Comparison of ENCODE assay signal across 8 cellular contexts in genomic region chr6:35583893-35584688, GRCh38.
DNase-seq lines count a peak whose midpoint lies in the region; ATAC-seq and TF ChIP-seq lines count a peak whose summit lies in the region.

No MANE protein-coding gene starts in this region.

- peaks cover 16% of the 10 kb centered on the region for H3K4me1 ChIP-seq in OCI-LY1 (ENCODE audit: insufficient read depth, low read length, severe bottlenecking)

- no peaks in the 10 kb centered on the region for H4K20me1 ChIP-seq in OCI-LY1 (ENCODE audit: insufficient read depth, low read length)

- CTCF ChIA-PET in CD4-positive, alpha-beta T cell (lab: Charles Lee) = interaction anchor here (0.8 to 5.1 kb wide), 11 partner anchors 8 to 152 kb away, joined by 3 to 60 read pairs (median 5); partner anchors contain the start of genes ARMC12 and FKBP5

- TF ChIP-seq CTCF in CD4-positive, alpha-beta T cell (IDR thresholded peaks at IDR 0.05) = peak; percentile 94
- peak; percentile 89 for TF ChIP-seq CTCF in OCI-LY1 (IDR thresholded peaks at IDR 0.05; ENCODE audit: low read length)
- peak; percentile 97 for TF ChIP-seq CTCF in natural killer cell (IDR thresholded peaks at IDR 0.05)

- no peaks in the 10 kb centered on the region for H3K27me3 ChIP-seq in CD4-positive, alpha-beta T cell (ENCODE audit: control insufficient read depth, insufficient read depth, low read length)
- no peaks in the 10 kb centered on the region for H3K27me3 ChIP-seq in OCI-LY1 (ENCODE audit: insufficient read depth, low read length)

- intact Hi-C loops in CD4-positive, alpha-beta T cell (cut with DNase I, micrococcal nuclease) = loop anchor here (1.0 to 5.0 kb wide), 5 partner anchors 17 to 152 kb away; partner anchors contain the start of gene FKBP5 (in 1 of the 2)
- intact Hi-C loops in natural killer cell (cut with micrococcal nuclease) = loop anchor here (1.0 kb wide), 3 partner anchors 40 to 153 kb away; partner anchors contain the start of gene ARMC12

- H3K9me3 Mint-ChIP-seq in CD4-positive, alpha-beta T cell = no peaks in the 10 kb centered on the region
- H3K9me3 Mint-ChIP-seq in natural killer cell = no peaks in the 10 kb centered on the region
- no peaks in the 10 kb centered on the region for H3K9me3 Mint-ChIP-seq in stimulated activated naive CD8-positive, alpha-beta T cell treated with anti-CD3 and anti-CD28 coated beads, Interleukin-15, Interleukin-2, amounts not matched to agents 100 ng/mL and 50 ng/mL, for 24 hours

- no peak overlapping the region for H3K9ac ChIP-seq in OCI-LY1 (ENCODE audit: low read length)

- no peak overlapping the region for H3K27ac ChIP-seq in CD4-positive, alpha-beta T cell (ENCODE audit: low read depth, low read length)
- no peak overlapping the region for H3K27ac ChIP-seq in OCI-LY1 (ENCODE audit: low read depth, low read length, poor library complexity, severe bottlenecking)

- POLR2A ChIA-PET in CD4-positive, alpha-beta T cell (lab: Charles Lee) = interaction anchor here (0.8 to 10.4 kb wide), 9 partner anchors 10 to 283 kb away, joined by 3 to 181 read pairs (median 10); partner anchors contain the start of gene ARMC12

- peak; percentile 61 to 74 (median 68) for DNase-seq in CD4-positive, alpha-beta T cell
- peak; percentile 88 for DNase-seq in HT-29 (ENCODE audit: low spot score)
- DNase-seq in activated T-cell treated with anti-CD3 and anti-CD28 coated beads for 48 hours (ENCODE audit: low read depth) = peak; percentile 49
- peak; percentile 60 for DNase-seq in natural killer cell

- H3K27ac Mint-ChIP-seq in CD4-positive, alpha-beta T cell = peak overlapping the region; percentile 80
- H3K27ac Mint-ChIP-seq in natural killer cell = no peak overlapping the region
- H3K27ac Mint-ChIP-seq in stimulated activated naive CD8-positive, alpha-beta T cell treated with anti-CD3 and anti-CD28 coated beads, Interleukin-15, Interleukin-2, amounts not matched to agents 100 ng/mL and 50 ng/mL, for 24 hours = peak overlapping the region; percentile 26

- H3K9me2 ChIP-seq in OCI-LY1 (ENCODE audit: low read depth, low read length) = no peaks in the 10 kb centered on the region

- H3F3A ChIP-seq in OCI-LY1 (ENCODE audit: insufficient read depth, low read length) = peaks cover 4% of the 10 kb centered on the region; the same call in 1 of the 2 replicates

- no peak overlapping the region for H3K4me2 ChIP-seq in OCI-LY1 (ENCODE audit: low read length)

- no peaks in the 10 kb centered on the region for H3K79me2 ChIP-seq in OCI-LY1 (ENCODE audit: insufficient read depth, low read length)

- peak overlapping the region; percentile 69 for H3K4me3 Mint-ChIP-seq in CD4-positive, alpha-beta T cell
- H3K4me3 Mint-ChIP-seq in natural killer cell = no peak overlapping the region
- no peak overlapping the region for H3K4me3 Mint-ChIP-seq in stimulated activated naive CD8-positive, alpha-beta T cell treated with anti-CD3 and anti-CD28 coated beads, Interleukin-15, Interleukin-2, amounts not matched to agents 100 ng/mL and 50 ng/mL, for 24 hours

- peak; percentile 81 for ATAC-seq in CD4-positive, alpha-beta T cell (ENCODE audit: poor library complexity)
- ATAC-seq in esophagus mucosa (peak; percentile 68), natural killer cell (peak; percentile 72 to 82 (median 76)), GM21360 (IDR thresholded peaks at IDR 0.05; ENCODE audit: unreplicated experiment) (no peak)

- peaks cover 91% of the 10 kb centered on the region for H3K36me3 Mint-ChIP-seq in CD4-positive, alpha-beta T cell (ENCODE audit: low read depth)
- H3K36me3 Mint-ChIP-seq in natural killer cell = peaks cover 12% of the 10 kb centered on the region
- H3K36me3 Mint-ChIP-seq in stimulated activated naive CD8-positive, alpha-beta T cell treated with anti-CD3 and anti-CD28 coated beads, Interleukin-15, Interleukin-2, amounts not matched to agents 100 ng/mL and 50 ng/mL, for 24 hours (ENCODE audit: low read depth) = peaks cover 42% of the 10 kb centered on the region

- no peaks in the 10 kb centered on the region for H3K9me3 ChIP-seq in CD4-positive, alpha-beta T cell (ENCODE audit: control insufficient read depth, low read length)
- no peaks in the 10 kb centered on the region for H3K9me3 ChIP-seq in OCI-LY1 (ENCODE audit: low read length)

- peaks cover 71% of the 10 kb centered on the region for H3K36me3 ChIP-seq in OCI-LY1 (ENCODE audit: insufficient read depth, low read length)

- H3K27me3 Mint-ChIP-seq in CD4-positive, alpha-beta T cell = no peaks in the 10 kb centered on the region
- no peaks in the 10 kb centered on the region for H3K27me3 Mint-ChIP-seq in natural killer cell (ENCODE audit: low read depth in 2 of 2)
- no peaks in the 10 kb centered on the region for H3K27me3 Mint-ChIP-seq in stimulated activated naive CD8-positive, alpha-beta T cell treated with anti-CD3 and anti-CD28 coated beads, Interleukin-15, Interleukin-2, amounts not matched to agents 100 ng/mL and 50 ng/mL, for 24 hours

- peaks cover 68% of the 10 kb centered on the region for H3K4me1 Mint-ChIP-seq in CD4-positive, alpha-beta T cell (ENCODE audit: low read depth)
- peaks cover 6 to 8% of the 10 kb centered on the region in 2 donors for H3K4me1 Mint-ChIP-seq in natural killer cell
- H3K4me1 Mint-ChIP-seq in stimulated activated naive CD8-positive, alpha-beta T cell treated with anti-CD3 and anti-CD28 coated beads, Interleukin-15, Interleukin-2, amounts not matched to agents 100 ng/mL and 50 ng/mL, for 24 hours (ENCODE audit: low read depth) = peaks cover 51% of the 10 kb centered on the region

- H3K4me3 ChIP-seq in OCI-LY1 (ENCODE audit: low read depth, low read length, poor library complexity, severe bottlenecking) = no peak overlapping the region

- no peak overlapping the region for H2AFZ ChIP-seq in OCI-LY1 (ENCODE audit: low read length)

Comparison
In these comparisons a context has a peak if more than half of its experiments do, and no peak if none do; other contexts are left out.
1. H3K27ac Mint-ChIP-seq: peak in CD4-positive, alpha-beta T cell (single experiment) and stimulated activated naive CD8-positive, alpha-beta T cell treated with anti-CD3 and anti-CD28 coated beads, Interleukin-15, Interleukin-2, amounts not matched to agents 100 ng/mL and 50 ng/mL, for 24 hours (single experiment); none in natural killer cell (0 of 2).
2. Peak in every context shown above with its lines, with median percentiles within 50 percentile points of each other: DNase-seq and CTCF ChIP-seq.